Comparison of ENCODE assay signal across 13 cellular contexts in the genomic region with DNA sequence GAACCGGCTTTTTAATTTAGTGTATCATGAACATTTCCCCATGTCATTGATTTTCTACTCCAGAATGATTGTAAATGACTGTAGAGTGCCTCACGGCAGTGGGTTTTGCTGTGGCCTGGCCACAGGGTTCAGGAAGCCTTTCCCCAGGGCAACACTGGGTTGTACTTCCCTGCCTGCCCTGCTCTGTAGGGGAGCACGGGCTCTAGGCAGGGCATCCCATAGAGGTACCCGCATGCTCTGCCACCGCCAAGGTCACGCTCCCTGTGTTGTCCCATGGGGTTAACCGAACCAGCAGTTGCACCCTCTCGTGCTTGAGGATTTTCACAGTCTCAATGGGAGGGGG.
A peak's percentile ranks its signal among the peaks of the same experiment; 100 is the strongest.
DNase-seq lines count a peak whose midpoint lies in the region; ATAC-seq lines count a peak whose summit lies in the region.
"Had no signal": no experiment of that assay in that cellular context is flagged by ENCODE, and none has a peak within 500 bp of the region (broad histone marks: within the 10 kb centered on the region; RNA-seq: fewer than 3 reads in every experiment).

No MANE protein-coding gene starts in this region.

- H3K9me3 Mint-ChIP-seq in T-cell = no peaks in the 10 kb centered on the region
- no peaks in the 10 kb centered on the region for H3K9me3 Mint-ChIP-seq in stimulated activated naive CD8-positive, alpha-beta T cell treated with anti-CD3 and anti-CD28 coated beads, Interleukin-15, amount 100 ng/mL, for 72 hours

- H3K27me3 ChIP-seq in right cardiac atrium (ENCODE audit: control insufficient read depth, insufficient read depth) (no peaks in the 10 kb centered on the region), H7 (ENCODE audit: control insufficient read depth, insufficient read depth, low read length) (no peaks in the 10 kb centered on the region)

- H3K27me3 Mint-ChIP-seq in T-cell = peaks cover 0 to 1% of the 10 kb centered on the region in 2 donors
- no peaks in the 10 kb centered on the region for H3K27me3 Mint-ChIP-seq in stimulated activated naive CD8-positive, alpha-beta T cell treated with anti-CD3 and anti-CD28 coated beads, Interleukin-15, amount 100 ng/mL, for 72 hours

- H3K4me3 ChIP-seq in right cardiac atrium (ENCODE audit: low read length) = no peak overlapping the region
- no peak overlapping the region for H3K4me3 ChIP-seq in H7 (ENCODE audit: insufficient read depth, low read depth, low read length)

- H3K4me1 Mint-ChIP-seq in T-cell = peaks cover 20 to 22% (median 21%) of the 10 kb centered on the region in 3 donors
- H3K4me1 Mint-ChIP-seq in stimulated activated naive CD8-positive, alpha-beta T cell treated with anti-CD3 and anti-CD28 coated beads, Interleukin-15, amount 100 ng/mL, for 72 hours = peaks cover 30% of the 10 kb centered on the region

- CTCF ChIA-PET in T-cell (lab: Charles Lee) = interaction anchor here (0.5 to 1.6 kb wide), 11 partner anchors 10 to 1788 kb away, joined by 3 to 9 read pairs (median 4); partner anchors contain the start of gene BPGM (in 1 of the 2)

- H3K4me1 ChIP-seq in right cardiac atrium (ENCODE audit: control insufficient read depth, insufficient read depth, low read length) = no peaks in the 10 kb centered on the region

- peak overlapping the region; percentile 94 for H3K27ac Mint-ChIP-seq in T-cell
- peak overlapping the region; percentile 20 to 93 for H3K27ac Mint-ChIP-seq in stimulated activated naive CD8-positive, alpha-beta T cell treated with anti-CD3 and anti-CD28 coated beads, Interleukin-15, amount 100 ng/mL, for 72 hours

- intact Hi-C loops in right cardiac atrium (cut with DNase I) (no loop called here), left ventricle myocardium superior (cut with micrococcal nuclease) (no loop called here)

- peak; percentile 18 to 53 for ATAC-seq in right cardiac atrium
- ATAC-seq in left ventricle myocardium superior = no peak
- peak in 2 of 4 experiments; percentile 11 for ATAC-seq in T-cell (replicated peaks in 1 of 4)
- ATAC-seq in stimulated activated naive CD8-positive, alpha-beta T cell treated with anti-CD3 and anti-CD28 coated beads, Interleukin-15, amount 100 ng/mL, for 72 hours = peak; percentile 29
- no peak for ATAC-seq in HG02981 (IDR thresholded peaks at IDR 0.05; ENCODE audit: unreplicated experiment)

- H3K36me3 ChIP-seq in H7 (replicated peaks; ENCODE audit: control insufficient read depth, insufficient read depth, low read length) = no peaks in the 10 kb centered on the region

- H3K27ac ChIP-seq in right cardiac atrium (ENCODE audit: low read length) (no peak overlapping the region), epithelial cell of prostate (peak overlapping the region; percentile 35)

- DNase-seq in right cardiac atrium (no peak), left ventricle myocardium superior (no peak), T-cell (peak in 2 of 34 experiments; percentile 1 to 5), epithelial cell of prostate (ENCODE audit: low read depth, low spot score) (no peak), H7 (no peak), NAMALWA (ENCODE audit: low spot score) (no peak)
- no peak for DNase-seq in stimulated activated naive CD8-positive, alpha-beta T cell treated with anti-CD3 and anti-CD28 coated beads, Interleukin-15, amount 100 ng/mL, for 72 hours
- DNase-seq: amygdala, NCI-H1105 treated with DMSO at 0.1 percent for 48 hours, NCI-H446 treated with DMSO at 0.1 percent for 48 hours, SW 1271 had no signal

- POLR2A ChIA-PET in T-cell (lab: Charles Lee) = interaction anchor here in 1 of 2 donors (1.0 kb wide), 2 partner anchors 40 to 66 kb away, joined by 3 to 4 read pairs; no protein-coding TSS in a partner anchor

- H3K36me3 Mint-ChIP-seq in T-cell = no peaks in the 10 kb centered on the region

- no peaks in the 10 kb centered on the region for H3K9me3 ChIP-seq in right cardiac atrium (ENCODE audit: control insufficient read depth, low read length)

- 82% methylated on average over 8 of the region's 8 CpGs for whole genome bisulfite sequencing in right cardiac atrium

- H3K4me3 Mint-ChIP-seq in T-cell = peak overlapping the region in 2 of 3 donors; percentile 54 to 75
- H3K4me3 Mint-ChIP-seq in stimulated activated naive CD8-positive, alpha-beta T cell treated with anti-CD3 and anti-CD28 coated beads, Interleukin-15, amount 100 ng/mL, for 72 hours = peak overlapping the region; percentile 58 to 59
- H3K4me3 Mint-ChIP-seq: dendritic cell treated with granulocyte-macrophage colony-stimulating factor and Interleukin-4, amounts not matched to agents 40 ng/mL and 50 ng/mL, for 4 days had no signal

Comparison
In these comparisons a context has a peak if more than half of its experiments do, and no peak if none do; other contexts are left out.
1. ATAC-seq: peak in right cardiac atrium (2 of 2) and stimulated activated naive CD8-positive, alpha-beta T cell treated with anti-CD3 and anti-CD28 coated beads, Interleukin-15, amount 100 ng/mL, for 72 hours (single experiment); none in left ventricle myocardium superior (single experiment) and HG02981 (single experiment).